In genomic region chr13:80379245-80379644, GRCh38 we compare ENCODE assay signal across 21 cellular contexts. TPM values are rescaled to one million over a fixed set of nuclear protein-coding genes. Genes with fewer than 3 reads are reported as not detected.
A peak's percentile ranks its signal among the peaks of the same experiment; 100 is the strongest.
DNase-seq lines count a peak whose midpoint lies in the region; ATAC-seq and TF ChIP-seq lines count a peak whose summit lies in the region.
"Had no signal": no experiment of that assay in that cellular context is flagged by ENCODE, and none has a peak within 500 bp of the region (broad histone marks: within the 10 kb centered on the region; RNA-seq: fewer than 3 reads in every experiment).

No MANE protein-coding gene starts in this region.

- no peak overlapping the region for H3K4me3 Mint-ChIP-seq in T-helper 17 cell
- H3K4me3 Mint-ChIP-seq: activated CD4-positive, alpha-beta memory T cell treated with anti-CD3 and anti-CD28 coated beads, Interleukin-2, amount 10 ng/mL, durations not matched to agents 7 days and 5 days; nephron progenitor cell; stimulated activated memory B cell treated with anti-CD40 and anti-IgM and Interleukin-4, amounts not matched to agents 10 μg/mL and 1 μg/mL and 100 μg/mL, for 72 hours had no signal

- H3K9me3 ChIP-seq in mesenchymal stem cell (ENCODE audit: control insufficient read depth, low read length) (no peaks in the 10 kb centered on the region), T-helper 17 cell (ENCODE audit: control insufficient read depth, low read length, poor library complexity, severe bottlenecking) (no peaks in the 10 kb centered on the region)
- H3K9me3 ChIP-seq: ascending aorta, heart right ventricle had no signal

- no peak overlapping the region for H3K9ac ChIP-seq in mesenchymal stem cell (ENCODE audit: low read length)

- H3K27ac ChIP-seq in mesenchymal stem cell (ENCODE audit: low read length, poor library complexity, severe bottlenecking) = no peak overlapping the region
- H3K27ac ChIP-seq: ascending aorta, heart right ventricle had no signal

- no peak overlapping the region for H2AFZ ChIP-seq in mesenchymal stem cell (ENCODE audit: low read depth, low read length)

- ATAC-seq in T-helper 17 cell = no peak
- no peak for ATAC-seq in HG02610 (IDR thresholded peaks at IDR 0.05; ENCODE audit: unreplicated experiment)
- ATAC-seq: heart right ventricle; right cardiac atrium; Right ventricle myocardium inferior; stimulated activated memory B cell treated with anti-CD40 and anti-IgM and Interleukin-4, amounts not matched to agents 10 μg/mL and 1 μg/mL and 100 μg/mL, for 72 hours had no signal

- H3K4me1 Mint-ChIP-seq in T-helper 17 cell = no peaks in the 10 kb centered on the region
- H3K4me1 Mint-ChIP-seq: activated CD4-positive, alpha-beta memory T cell treated with anti-CD3 and anti-CD28 coated beads, Interleukin-2, amount 10 ng/mL, durations not matched to agents 7 days and 5 days; nephron progenitor cell; stimulated activated memory B cell treated with anti-CD40 and anti-IgM and Interleukin-4, amounts not matched to agents 10 μg/mL and 1 μg/mL and 100 μg/mL, for 72 hours had no signal

- no peak for TF ChIP-seq CTCF in choroid plexus epithelial cell (conservative IDR thresholded peaks at IDR 0.05; ENCODE audit: low read depth, low read length)

- H2BK5ac ChIP-seq in mesenchymal stem cell (ENCODE audit: low read depth, low read length, poor library complexity, severe bottlenecking) = no peak overlapping the region

- WGBS in mesenchymal stem cell = 10% methylated on average over 1 of the region's 3 CpGs

- H3K27me3 Mint-ChIP-seq in T-helper 17 cell = no peaks in the 10 kb centered on the region
- H3K27me3 Mint-ChIP-seq: activated CD4-positive, alpha-beta memory T cell treated with anti-CD3 and anti-CD28 coated beads, Interleukin-2, amount 10 ng/mL, durations not matched to agents 7 days and 5 days; stimulated activated memory B cell treated with anti-CD40 and anti-IgM and Interleukin-4, amounts not matched to agents 10 μg/mL and 1 μg/mL and 100 μg/mL, for 72 hours had no signal

- peaks cover 1% of the 10 kb centered on the region for H3K4me1 ChIP-seq in mesenchymal stem cell (ENCODE audit: control insufficient read depth, insufficient read depth, low read depth, low read length)
- H3K4me1 ChIP-seq: ascending aorta, heart right ventricle had no signal

- DNase-seq in EL (peak; percentile 78), NCI-H226 (peak; percentile 69), choroid plexus epithelial cell (ENCODE audit: low read depth) (peak; percentile 54), mesenchymal stem cell (peak; percentile 40), T-helper 17 cell (no peak), NCI-H1417 (lab: John Stamatoyannopoulos, UW) (no peak)
- no peak for DNase-seq in activated CD4-positive, alpha-beta T cell treated with anti-CD3 and anti-CD28 coated beads for 4 hours
- DNase-seq: activated CD4-positive, alpha-beta memory T cell treated with anti-CD3 and anti-CD28 coated beads, Interleukin-2, amount 10 ng/mL, durations not matched to agents 7 days and 5 days; C1 segment of cervical spinal cord; DND-41; effector CD4-positive, alpha-beta T cell; heart right ventricle; Karpas-422; NCI-H187 treated with DMSO at 0.1 percent for 48 hours; NCI-H774; nephron progenitor cell; right cardiac atrium had no signal

- no peak overlapping the region for H3K27ac Mint-ChIP-seq in T-helper 17 cell
- H3K27ac Mint-ChIP-seq: activated CD4-positive, alpha-beta memory T cell treated with anti-CD3 and anti-CD28 coated beads, Interleukin-2, amount 10 ng/mL, durations not matched to agents 7 days and 5 days; stimulated activated memory B cell treated with anti-CD40 and anti-IgM and Interleukin-4, amounts not matched to agents 10 μg/mL and 1 μg/mL and 100 μg/mL, for 72 hours had no signal

- H3K14ac ChIP-seq in mesenchymal stem cell (ENCODE audit: low read length in 2 of 2) = no peak overlapping the region

- H3K36me3 ChIP-seq in mesenchymal stem cell (ENCODE audit: control insufficient read depth in 1 of 2, insufficient read depth in 2 of 2, low read depth in 1 of 2, low read length in 2 of 2) = no peaks in the 10 kb centered on the region
- H3K36me3 ChIP-seq: ascending aorta, heart right ventricle had no signal

- H3K79me1 ChIP-seq in mesenchymal stem cell (replicated peaks; ENCODE audit: low read length, poor library complexity, severe bottlenecking) = no peaks in the 10 kb centered on the region

- H2BK120ac ChIP-seq in mesenchymal stem cell (ENCODE audit: low read depth, low read length) = no peak overlapping the region

- H3K18ac ChIP-seq in mesenchymal stem cell (ENCODE audit: low read depth in 1 of 2, low read length in 2 of 2) = no peak overlapping the region

- H3K23ac ChIP-seq in mesenchymal stem cell (ENCODE audit: low read length in 2 of 2) = no peak overlapping the region

- H4K8ac ChIP-seq in mesenchymal stem cell (ENCODE audit: low read length) = no peak overlapping the region

- no peak overlapping the region for H4K91ac ChIP-seq in mesenchymal stem cell (ENCODE audit: low read length)

- no peak overlapping the region for H3K4me2 ChIP-seq in mesenchymal stem cell (ENCODE audit: low read length, poor library complexity, severe bottlenecking)

- H3K4ac ChIP-seq in mesenchymal stem cell (ENCODE audit: low read depth in 1 of 2, low read length in 2 of 2) = no peak overlapping the region

- no peak overlapping the region for H2BK12ac ChIP-seq in mesenchymal stem cell (ENCODE audit: low read length in 2 of 2)

- no peaks in the 10 kb centered on the region for H3K36me3 Mint-ChIP-seq in T-helper 17 cell (ENCODE audit: low read depth)
- H3K36me3 Mint-ChIP-seq: stimulated activated memory B cell treated with anti-CD40 and anti-IgM and Interleukin-4, amounts not matched to agents 10 μg/mL and 1 μg/mL and 100 μg/mL, for 72 hours had no signal

- H3K27me3 ChIP-seq in mesenchymal stem cell (ENCODE audit: control insufficient read depth in 1 of 2, insufficient read depth in 1 of 2, low read length in 2 of 2) = no peaks in the 10 kb centered on the region
- H3K27me3 ChIP-seq: ascending aorta, heart right ventricle had no signal

- H2AK5ac ChIP-seq in mesenchymal stem cell (ENCODE audit: low read length, severe bottlenecking) = no peak overlapping the region

- no peak overlapping the region for H2BK15ac ChIP-seq in mesenchymal stem cell (ENCODE audit: low read depth, poor library complexity, severe bottlenecking)

- no peak overlapping the region for H3K4me3 ChIP-seq in choroid plexus epithelial cell (ENCODE audit: low read depth, low read length)
- H3K4me3 ChIP-seq in mesenchymal stem cell (ENCODE audit: insufficient read depth in 1 of 2, low read depth in 1 of 2, low read length in 2 of 2) = no peak overlapping the region
- H3K4me3 ChIP-seq: ascending aorta, heart right ventricle had no signal

RNA-seq across cellular contexts. Expression of gene SPRY2, which starts 38.3 kb away (rescaled TPM):
- polyA plus RNA-seq in mesenchymal stem cell (2013, experiment 1 of 2) = 38.9 TPM
- polyA plus RNA-seq in mesenchymal stem cell (2013, experiment 2 of 2) = 38.8 TPM
- total RNA-seq in T-helper 17 cell = under 1 TPM; 0.18 to 0.35 TPM
- total RNA-seq: activated CD4-positive, alpha-beta memory T cell treated with anti-CD3 and anti-CD28 coated beads, Interleukin-2, amount 10 ng/mL, durations not matched to agents 7 days and 5 days had no signal

Comparison
In these comparisons a context has a peak if more than half of its experiments do, and no peak if none do; other contexts are left out.
1. DNase-seq: peak in EL (single experiment), NCI-H226 (single experiment), choroid plexus epithelial cell (single experiment) and mesenchymal stem cell (single experiment); none in activated CD4-positive, alpha-beta T cell treated with anti-CD3 and anti-CD28 coated beads for 4 hours (0 of 2), T-helper 17 cell (0 of 3) and NCI-H1417 (0 of 3).